In the genomic region with DNA sequence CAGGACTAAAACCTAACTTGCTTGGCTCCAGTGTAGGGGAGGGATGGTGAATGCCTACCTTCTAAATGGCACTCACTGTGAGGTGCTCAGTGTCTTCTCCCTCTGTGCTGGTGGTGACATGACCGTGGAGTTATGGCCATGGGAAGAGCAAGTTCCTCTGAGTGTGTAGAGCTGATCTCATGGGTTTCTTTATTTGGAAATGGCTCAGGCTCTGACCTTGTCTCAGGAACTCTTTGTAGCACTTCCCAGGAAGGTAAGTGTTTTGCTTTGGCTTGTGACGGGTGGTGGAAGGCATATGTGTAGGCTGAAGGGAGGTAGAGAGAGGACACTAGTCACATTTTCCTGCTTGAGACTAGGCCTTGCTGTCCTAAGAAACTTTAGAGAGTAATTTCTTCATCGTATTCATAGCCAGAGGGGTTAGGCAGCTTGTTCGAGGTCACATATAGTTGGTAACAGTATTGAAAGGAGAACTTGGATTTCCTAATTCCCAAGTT, we compare ENCODE assay signal across 10 cellular contexts. TPM values are rescaled to one million over a fixed set of nuclear protein-coding genes. Genes with fewer than 3 reads are reported as not detected.
DNase-seq lines count a peak whose midpoint lies in the region; ATAC-seq and TF ChIP-seq lines count a peak whose summit lies in the region.
"Had no signal": no experiment of that assay in that cellular context is flagged by ENCODE, and none has a peak within 500 bp of the region (broad histone marks: within the 10 kb centered on the region; RNA-seq: fewer than 3 reads in every experiment).

No MANE protein-coding gene starts in this region.

- H3K27ac ChIP-seq in adipose tissue (ENCODE audit: low read depth, low read length) (peak overlapping the region; percentile 55), suprapubic skin (peak overlapping the region; percentile 76), substantia nigra (ENCODE audit: low read depth, low read length, poor library complexity, severe bottlenecking) (no peak overlapping the region)

- H3K27ac Mint-ChIP-seq in activated CD4-positive, alpha-beta T cell treated with anti-CD3 and anti-CD28 coated beads, Interleukin-2, amount 10 ng/mL, durations not matched to agents 24 days and 14 days, result peak overlapping the region; percentile 88
- H3K27ac Mint-ChIP-seq in immature natural killer cell, result peak overlapping the region; percentile 86 to 93 (median 91)

- no peaks in the 10 kb centered on the region for H3K36me3 ChIP-seq in suprapubic skin

- peaks cover 54% of the 10 kb centered on the region for H3K4me1 Mint-ChIP-seq in activated CD4-positive, alpha-beta T cell treated with anti-CD3 and anti-CD28 coated beads, Interleukin-2, amount 10 ng/mL, durations not matched to agents 24 days and 14 days
- peaks cover 83 to 99% of the 10 kb centered on the region in 2 donors for H3K4me1 Mint-ChIP-seq in immature natural killer cell

- intact Hi-C loops in activated CD4-positive, alpha-beta T cell treated with anti-CD3 and anti-CD28 coated beads, Interleukin-2, amount 10 ng/mL, durations not matched to agents 24 days and 14 days (cut with micrococcal nuclease), result loop anchor here (1.0 to 5.0 kb wide), 2 partner anchors 32 to 313 kb away; no protein-coding TSS in a partner anchor

- 28 to 51% (median 45%) methylated on average over 4 of the region's 4 CpGs for WGBS in adipose tissue, 3 donors
- 47% methylated on average over 4 of the region's 4 CpGs for WGBS in suprapubic skin

- ATAC-seq in GM21528 (IDR thresholded peaks at IDR 0.05; ENCODE audit: low FRiP score, unreplicated experiment), result no peak

- peak overlapping the region; percentile 9 for H3K4me3 ChIP-seq in suprapubic skin

- TF ChIP-seq CTCF in suprapubic skin (IDR thresholded peaks at IDR 0.05), result no peak

- H3K4me3 Mint-ChIP-seq in activated CD4-positive, alpha-beta T cell treated with anti-CD3 and anti-CD28 coated beads, Interleukin-2, amount 10 ng/mL, durations not matched to agents 24 days and 14 days, result peak overlapping the region; percentile 97
- peak overlapping the region; percentile 86 to 97 (median 87) for H3K4me3 Mint-ChIP-seq in immature natural killer cell

- H3K27me3 Mint-ChIP-seq in activated CD4-positive, alpha-beta T cell treated with anti-CD3 and anti-CD28 coated beads, Interleukin-2, amount 10 ng/mL, durations not matched to agents 24 days and 14 days, result no peaks in the 10 kb centered on the region
- peaks cover 0 to 2% (median 1%) of the 10 kb centered on the region in 3 donors for H3K27me3 Mint-ChIP-seq in immature natural killer cell (ENCODE audit: low read depth in 3 of 3)

- no peaks in the 10 kb centered on the region for H3K9me3 ChIP-seq in suprapubic skin

- H3K27me3 ChIP-seq in suprapubic skin, result no peaks in the 10 kb centered on the region

- H3K9me3 Mint-ChIP-seq in activated CD4-positive, alpha-beta T cell treated with anti-CD3 and anti-CD28 coated beads, Interleukin-2, amount 10 ng/mL, durations not matched to agents 24 days and 14 days, result no peaks in the 10 kb centered on the region
- no peaks in the 10 kb centered on the region for H3K9me3 Mint-ChIP-seq in immature natural killer cell

- H3K4me1 ChIP-seq in suprapubic skin, result peaks cover 83% of the 10 kb centered on the region

- no peak for DNase-seq in activated CD4-positive, alpha-beta T cell treated with anti-CD3 and anti-CD28 coated beads, Interleukin-2, amount 10 ng/mL, durations not matched to agents 24 days and 14 days
- no peak for DNase-seq in activated CD4-positive, alpha-beta T cell treated with anti-CD3 and anti-CD28 coated beads, Interleukin-2, amount 50 U/mL, for 4 hours
- DNase-seq in immature natural killer cell (no peak), suprapubic skin (ENCODE audit: low spot score in 2 of 2) (no peak), substantia nigra (lab: John Stamatoyannopoulos, UW) (no peak), NAMALWA (ENCODE audit: low spot score) (no peak)
- DNase-seq: activated gamma-delta T cell, small intestine had no signal

- peaks cover 63% of the 10 kb centered on the region for H3K36me3 Mint-ChIP-seq in activated CD4-positive, alpha-beta T cell treated with anti-CD3 and anti-CD28 coated beads, Interleukin-2, amount 10 ng/mL, durations not matched to agents 24 days and 14 days (ENCODE audit: low read depth)
- peaks cover 7 to 30% (median 9%) of the 10 kb centered on the region in 3 donors for H3K36me3 Mint-ChIP-seq in immature natural killer cell

- no peak for TF ChIP-seq EP300 in suprapubic skin (IDR thresholded peaks at IDR 0.05)

- no peak for TF ChIP-seq POLR2A in suprapubic skin (IDR thresholded peaks at IDR 0.05)

RNA-seq across cellular contexts. Expression of gene MSN, which starts 6.5 kb away (rescaled TPM):
- total RNA-seq in activated CD4-positive, alpha-beta T cell treated with anti-CD3 and anti-CD28 coated beads, Interleukin-2, amount 10 ng/mL, durations not matched to agents 24 days and 14 days, result 480 and 482 TPM in 2 replicates
- polyA plus RNA-seq in adipose tissue, result 100 to 1,000 TPM in 2 of 3 donors, 10 to 100 TPM in 1; 22.7 to 198 (median 172) TPM
- polyA plus RNA-seq in immature natural killer cell, result 1,000 to 10,000 TPM; 1,039 to 1,577 (median 1,568) TPM
- 100 to 1,000 TPM; 127 to 184 (median 169) TPM for total RNA-seq in suprapubic skin
